Comparison of ENCODE assay signal across 24 cellular contexts in genomic region chr6:56875523-56875922, GRCh38.
A peak's percentile ranks its signal among the peaks of the same experiment; 100 is the strongest.
DNase-seq lines count a peak whose midpoint lies in the region; ATAC-seq, FAIRE-seq and TF ChIP-seq lines count a peak whose summit lies in the region.
"Had no signal": no experiment of that assay in that cellular context is flagged by ENCODE, and none has a peak within 500 bp of the region (broad histone marks: within the 10 kb centered on the region; RNA-seq: fewer than 3 reads in every experiment).

No MANE protein-coding gene starts in this region.

- H3K4me2 ChIP-seq in HepG2 (ENCODE audit: low read depth, low read length) (peak overlapping the region; percentile 52), hepatocyte (no peak overlapping the region)
- H3K4me2 ChIP-seq: BLaER1, GM23338 had no signal

- TF ChIP-seq POLR2A in HepG2 (IDR thresholded peaks at IDR 0.05; ENCODE audit: insufficient read depth in 1 of 2, low read depth in 2 of 2, low read length in 2 of 2) (no peak), right lobe of liver (IDR thresholded peaks at IDR 0.05) (no peak)

- in situ Hi-C loops in HepG2 (cut with HindIII; ENCODE audit: extremely low pct_ligation_motif_present, low pct_unique_long_range_greater_than_20kb): no loop called here

- DNase-seq in HepG2 (ENCODE audit: low spot score) (no peak), right lobe of liver (no peak), HFFc6 (no peak), hepatocyte (ENCODE audit: low spot score) (no peak), NCI-H1436 (lab: John Stamatoyannopoulos, UW) (no peak)
- DNase-seq in activated CD4-positive, alpha-beta T cell treated with anti-CD3 and anti-CD28 coated beads for 36 hours: no peak
- DNase-seq: CD4-positive, CD25-positive, alpha-beta regulatory T cell; CD8-positive, alpha-beta T cell; DMS 273 treated with DMSO at 0.1 percent for 48 hours; DMS79; EL; GDM1; H9 had no signal

- H2AFZ ChIP-seq in HepG2 (ENCODE audit: low read length) (no peak overlapping the region), hepatocyte (no peak overlapping the region)
- H2AFZ ChIP-seq: GM23338 had no signal

- H3K27me3 ChIP-seq in HepG2 (ENCODE audit: control insufficient read depth in 1 of 2, insufficient read depth in 2 of 2, low read length in 2 of 2): no peaks in the 10 kb centered on the region
- H3K27me3 ChIP-seq in right lobe of liver: no peaks in the 10 kb centered on the region
- no peaks in the 10 kb centered on the region for H3K27me3 ChIP-seq in hepatocyte
- no peaks in the 10 kb centered on the region for H3K27me3 ChIP-seq in mucosa of rectum (ENCODE audit: control insufficient read depth in 2 of 2, insufficient read depth in 2 of 2, low read length in 2 of 2)
- H3K27me3 ChIP-seq: BLaER1 had no signal

- H3K9me3 Mint-ChIP-seq in HFFc6: no peaks in the 10 kb centered on the region
- H3K9me3 Mint-ChIP-seq in activated CD4-positive, alpha-beta T cell treated with anti-CD3 and anti-CD28 coated beads for 36 hours (ENCODE audit: low read depth): no peaks in the 10 kb centered on the region
- H3K9me3 Mint-ChIP-seq: CD8-positive, alpha-beta T cell; GM23338; H9 had no signal

- peaks cover 50% of the 10 kb centered on the region for H3K4me1 Mint-ChIP-seq in HFFc6 (ENCODE audit: low read depth)
- H3K4me1 Mint-ChIP-seq in activated CD4-positive, alpha-beta T cell treated with anti-CD3 and anti-CD28 coated beads for 36 hours: no peaks in the 10 kb centered on the region
- H3K4me1 Mint-ChIP-seq: B cell; CD4-positive, CD25-positive, alpha-beta regulatory T cell; H9 had no signal

- TF ChIP-seq CTCF in HepG2 (CRISPR knock-in tag; IDR thresholded peaks at IDR 0.05) (no peak), right lobe of liver (IDR thresholded peaks at IDR 0.05) (no peak), HFFc6 (IDR thresholded peaks at IDR 0.05) (no peak), hepatocyte (IDR thresholded peaks at IDR 0.05; ENCODE audit: poor library complexity) (no peak)

- ATAC-seq in HepG2 (peak; percentile 52), right lobe of liver (no peak), HG03095 (IDR thresholded peaks at IDR 0.05; ENCODE audit: unreplicated experiment) (no peak)
- no peak for ATAC-seq in activated CD4-positive, alpha-beta T cell treated with anti-CD3 and anti-CD28 coated beads for 36 hours
- ATAC-seq: CD8-positive, alpha-beta T cell; GM12878; GM23338 had no signal

- 0 out of 2 replicates have a peak overlapping the region, but pooled peaks have one; percentile 1 for H3K27ac Mint-ChIP-seq in HFFc6
- no peak overlapping the region for H3K27ac Mint-ChIP-seq in activated CD4-positive, alpha-beta T cell treated with anti-CD3 and anti-CD28 coated beads for 36 hours
- H3K27ac Mint-ChIP-seq: B cell; CD4-positive, CD25-positive, alpha-beta regulatory T cell; CD8-positive, alpha-beta T cell; GM23338 had no signal

- no peaks in the 10 kb centered on the region for H3K36me3 ChIP-seq in HepG2 (replicated peaks in 1 of 2; ENCODE audit: control insufficient read depth in 1 of 2, insufficient read depth in 2 of 2, low read length in 2 of 2)
- no peaks in the 10 kb centered on the region for H3K36me3 ChIP-seq in right lobe of liver
- H3K36me3 ChIP-seq in hepatocyte (replicated peaks; ENCODE audit: insufficient read depth, low read depth): no peaks in the 10 kb centered on the region
- no peaks in the 10 kb centered on the region for H3K36me3 ChIP-seq in mucosa of rectum (ENCODE audit: control insufficient read depth in 2 of 2, insufficient read depth in 2 of 2, low read length in 2 of 2)
- H3K36me3 ChIP-seq: BLaER1 had no signal

- no TSS peak for BruUV-seq in HepG2 (replicated peaks; lab: Mats Ljungman, UMichigan)

- no peaks in the 10 kb centered on the region for H3K79me2 ChIP-seq in HepG2 (ENCODE audit: insufficient read depth, low read length)
- H3K79me2 ChIP-seq in hepatocyte: no peaks in the 10 kb centered on the region

- peaks cover 1% of the 10 kb centered on the region; the same call in 1 of the 2 replicates for H3K27me3 Mint-ChIP-seq in HFFc6 (ENCODE audit: insufficient read depth)
- peaks cover 5% of the 10 kb centered on the region for H3K27me3 Mint-ChIP-seq in activated CD4-positive, alpha-beta T cell treated with anti-CD3 and anti-CD28 coated beads for 36 hours

- FAIRE-seq in HepG2 (lab: Jason Lieb, UNC): no peak
- FAIRE-seq: A204.1, D721Med, GM12878, GM19239 had no signal

- H4K20me1 ChIP-seq in HepG2 (ENCODE audit: insufficient read depth, low read length) (no peaks in the 10 kb centered on the region), hepatocyte (ENCODE audit: insufficient read depth, poor library complexity, severe bottlenecking) (no peaks in the 10 kb centered on the region)
- H4K20me1 ChIP-seq: BLaER1 had no signal

- intact Hi-C loops in HepG2 (cut with micrococcal nuclease; ENCODE audit: unreplicated experiment) (no loop called here), right lobe of liver (cut with DNase I) (no loop called here)
- intact Hi-C loops in activated CD4-positive, alpha-beta T cell treated with anti-CD3 and anti-CD28 coated beads for 36 hours (cut with DNase I, micrococcal nuclease): no loop called here

- no peaks in the 10 kb centered on the region for H3K9me2 ChIP-seq in hepatocyte (replicated peaks; ENCODE audit: insufficient read depth)

- POLR2A ChIA-PET in HepG2 (lab: Yijun Ruan, JAX): interaction anchor here (1.3 to 1.6 kb wide), 2 partner anchors 10 to 12 kb away, joined by 3 read pairs; no protein-coding TSS in a partner anchor
- POLR2A ChIA-PET in activated CD4-positive, alpha-beta T cell treated with anti-CD3 and anti-CD28 coated beads for 36 hours (lab: Charles Lee): no interaction called here

- H3K4me3 ChIP-seq in HepG2 (replicated peaks in 1 of 3; ENCODE audit: insufficient read depth in 1 of 3, low read depth in 2 of 3, low read length in 3 of 3) (no peak overlapping the region), right lobe of liver (no peak overlapping the region), hepatocyte (no peak overlapping the region), mucosa of rectum (ENCODE audit: low read length in 2 of 2) (peak overlapping the region; percentile 36 to 53)
- H3K4me3 ChIP-seq: BLaER1, GM12878, GM23338 had no signal

- no peak for TF ChIP-seq RAD21 in HepG2 (CRISPR knock-in tag; IDR thresholded peaks at IDR 0.05)

- H3K27ac ChIP-seq in HepG2 (ENCODE audit: extremely low read length, insufficient read depth, low read length) (no peak overlapping the region), right lobe of liver (no peak overlapping the region), hepatocyte (peak overlapping the region; percentile 49), mucosa of rectum (ENCODE audit: low read depth in 2 of 2, low read length in 2 of 2) (peak overlapping the region; percentile 20 to 60)
- H3K27ac ChIP-seq: 22Rv1, BLaER1, C4-2B had no signal

- TF ChIP-seq EP300 in HepG2 (IDR thresholded peaks at IDR 0.05; ENCODE audit: low read depth in 2 of 2, low read length in 2 of 2) (no peak), HepG2 (CRISPR knock-in tag; IDR thresholded peaks at IDR 0.05; ENCODE audit: borderline replicate concordance) (no peak)

- WGBS in HepG2 (ENCODE audit: low lambda C conversion rate): 45% methylated on average over 1 of the region's 1 CpG
- WGBS in right lobe of liver (ENCODE audit: insufficient coverage, low coverage, low lambda C conversion rate, missing lambda C conversion rate): 75% methylated on average over 1 of the region's 1 CpG
- 89% methylated on average over 1 of the region's 1 CpG for WGBS in hepatocyte (ENCODE audit: low lambda C conversion rate, missing lambda C conversion rate)

- H3K4me1 ChIP-seq in HepG2 (ENCODE audit: insufficient read depth, low read length) (peaks cover 15% of the 10 kb centered on the region), right lobe of liver (peaks cover 0 to 5% (median 0%) of the 10 kb centered on the region in 4 donors), hepatocyte (ENCODE audit: insufficient read depth) (no peaks in the 10 kb centered on the region), mucosa of rectum (ENCODE audit: control insufficient read depth in 2 of 2, insufficient read depth in 2 of 2, low read length in 2 of 2) (peaks cover 0 to 10% of the 10 kb centered on the region in 2 donors)
- H3K4me1 ChIP-seq: BLaER1 had no signal

- H3K4me3 Mint-ChIP-seq in HFFc6: no peak overlapping the region
- H3K4me3 Mint-ChIP-seq in activated CD4-positive, alpha-beta T cell treated with anti-CD3 and anti-CD28 coated beads for 36 hours: no peak overlapping the region
- H3K4me3 Mint-ChIP-seq: B cell; CD8-positive, alpha-beta T cell; GM23338; H9 had no signal

- H3K36me3 Mint-ChIP-seq in HFFc6 (ENCODE audit: low read depth): peaks cover 32% of the 10 kb centered on the region
- H3K36me3 Mint-ChIP-seq in activated CD4-positive, alpha-beta T cell treated with anti-CD3 and anti-CD28 coated beads for 36 hours (ENCODE audit: low read depth): no peaks in the 10 kb centered on the region
- H3K36me3 Mint-ChIP-seq: CD4-positive, CD25-positive, alpha-beta regulatory T cell; CD8-positive, alpha-beta T cell had no signal

- H3K9me3 ChIP-seq in HepG2 (ENCODE audit: low read length) (no peaks in the 10 kb centered on the region), right lobe of liver (no peaks in the 10 kb centered on the region), hepatocyte (ENCODE audit: low read depth) (no peaks in the 10 kb centered on the region), mucosa of rectum (ENCODE audit: control insufficient read depth in 2 of 2, low read length in 2 of 2) (no peaks in the 10 kb centered on the region)
- H3K9me3 ChIP-seq: BLaER1 had no signal

- CTCF ChIA-PET in HepG2 (lab: Yijun Ruan, JAX; ENCODE audit: low intra/inter-chr PET ratio, low total read pairs): no interaction called here
- CTCF ChIA-PET in activated CD4-positive, alpha-beta T cell treated with anti-CD3 and anti-CD28 coated beads for 36 hours (lab: Charles Lee): interaction anchor here (1.1 kb wide), 1 partner anchor 16 kb away, joined by 3 read pairs; no protein-coding TSS in a partner anchor

- H3K9ac ChIP-seq in HepG2 (ENCODE audit: insufficient read depth, low read depth, low read length): no peak overlapping the region
- H3K9ac ChIP-seq in mucosa of rectum (ENCODE audit: low read depth in 1 of 2, low read length in 2 of 2): no peak overlapping the region
- H3K9ac ChIP-seq: BLaER1 had no signal

TF ChIP-seq in HepG2, 621 proteins besides CTCF, POLR2A, EP300 and RAD21 (continues in another document):
- no peak for TF ChIP-seq IRF2 (CRISPR knock-in tag; IDR thresholded peaks at IDR 0.05)
- TF ChIP-seq TBL1XR1 (IDR thresholded peaks at IDR 0.05; ENCODE audit: borderline replicate concordance, low read length, partially characterized antibody): no peak
- no peak for TF ChIP-seq DPF2 (CRISPR knock-in tag; IDR thresholded peaks at IDR 0.05; ENCODE audit: borderline replicate concordance, low read depth)
- no peak for TF ChIP-seq ZC3H4 (CRISPR knock-in tag; IDR thresholded peaks at IDR 0.05; ENCODE audit: borderline replicate concordance)
- no peak for TF ChIP-seq ZNF292 (CRISPR knock-in tag; IDR thresholded peaks at IDR 0.05; ENCODE audit: borderline replicate concordance, low read depth)

Comparison
In these comparisons a context has a peak if more than half of its experiments do, and no peak if none do; other contexts are left out.
1. H3K27ac ChIP-seq: peak in hepatocyte (single experiment) and mucosa of rectum (2 of 2); none in HepG2 (single experiment) and right lobe of liver (0 of 3).
2. H3K4me3 ChIP-seq: peak in mucosa of rectum (2 of 2); none in HepG2 (0 of 3), right lobe of liver (0 of 3) and hepatocyte (single experiment).